Comparison of ENCODE assay signal across 1 cellular context in genomic region chr2:32356735-32357544, GRCh38.
TF ChIP-seq lines count a peak whose summit lies in the region.

Gene BIRC6, plus strand, starts transcription at chr2:32357023. Its CDS starts 139 bp downstream, at chr2:32357162.

TF ChIP-seq in HEK293, 187 proteins besides CTCF, POLR2A, EP300 and RAD21 (continued from another document):
- no peak for TF ChIP-seq RBAK (tag by site-specific recombination; IDR thresholded peaks at IDR 0.05)
- TF ChIP-seq ZBTB20 (tag by site-specific recombination; IDR thresholded peaks at IDR 0.05), result peak; percentile 82; the same call in 1 of the 2 replicates
- no peak for TF ChIP-seq ZNF133 (tag by site-specific recombination; IDR thresholded peaks at IDR 0.05)
- no peak for TF ChIP-seq ZNF560 (tag by site-specific recombination; IDR thresholded peaks at IDR 0.05; ENCODE audit: borderline replicate concordance)
- no peak for TF ChIP-seq REST (tag by site-specific recombination; IDR thresholded peaks at IDR 0.05)
- 0 out of 2 replicates have a peak, but pooled peaks have one; percentile 39 for TF ChIP-seq ZNF391 (tag by site-specific recombination; IDR thresholded peaks at IDR 0.05; ENCODE audit: borderline replicate concordance, low read depth)
- no peak for TF ChIP-seq ZNF610 (tag by site-specific recombination; IDR thresholded peaks at IDR 0.05; ENCODE audit: borderline replicate concordance)
- TF ChIP-seq ZNF530 (tag by site-specific recombination; IDR thresholded peaks at IDR 0.05; ENCODE audit: low read depth), result no peak
- TF ChIP-seq PRDM2 (tag by site-specific recombination; IDR thresholded peaks at IDR 0.05; ENCODE audit: borderline replicate concordance), result no peak
- no peak for TF ChIP-seq MEIS1 (CRISPR knock-in tag; IDR thresholded peaks at IDR 0.05; ENCODE audit: borderline replicate concordance)
- no peak for TF ChIP-seq ZNF211 (tag by site-specific recombination; IDR thresholded peaks at IDR 0.05; ENCODE audit: low read depth)
- TF ChIP-seq KLF1 (tag by site-specific recombination; IDR thresholded peaks at IDR 0.05), result 0 out of 2 replicates have a peak, but pooled peaks have one; percentile 42
- TF ChIP-seq ZNF692 (tag by site-specific recombination; IDR thresholded peaks at IDR 0.05), result 0 out of 2 replicates have a peak, but pooled peaks have one; percentile 27
- TF ChIP-seq ZNF501 (tag by site-specific recombination; IDR thresholded peaks at IDR 0.05), result peak; percentile 86
- TF ChIP-seq ZNF362 (tag by site-specific recombination; IDR thresholded peaks at IDR 0.05), result no peak
- TF ChIP-seq ZNF623 (tag by site-specific recombination; IDR thresholded peaks at IDR 0.05), result no peak
- no peak for TF ChIP-seq ZNF654 (tag by site-specific recombination; IDR thresholded peaks at IDR 0.05; ENCODE audit: low read depth)
- no peak for TF ChIP-seq ZNF223 (tag by site-specific recombination; IDR thresholded peaks at IDR 0.05)
- no peak; the same call in 1 of the 2 replicates for TF ChIP-seq ELK4 (IDR thresholded peaks at IDR 0.05; ENCODE audit: borderline replicate concordance, low read depth, low read length)
- TF ChIP-seq ZNF112 (tag by site-specific recombination; IDR thresholded peaks at IDR 0.05), result no peak
- TF ChIP-seq GLI2 (tag by site-specific recombination; IDR thresholded peaks at IDR 0.05; ENCODE audit: borderline replicate concordance, low read depth), result no peak
- TF ChIP-seq ZNF404 (tag by site-specific recombination; IDR thresholded peaks at IDR 0.05), result no peak
- TF ChIP-seq GLIS1 (tag by site-specific recombination; IDR thresholded peaks at IDR 0.05), result peak; percentile 85
- 0 out of 2 replicates have a peak, but pooled peaks have one; percentile 15 for TF ChIP-seq FEZF1 (tag by site-specific recombination; IDR thresholded peaks at IDR 0.05)
- no peak for TF ChIP-seq ZNF10 (tag by site-specific recombination; IDR thresholded peaks at IDR 0.05)
